ENCODE assay signal across 12 cellular contexts in the genomic region with DNA sequence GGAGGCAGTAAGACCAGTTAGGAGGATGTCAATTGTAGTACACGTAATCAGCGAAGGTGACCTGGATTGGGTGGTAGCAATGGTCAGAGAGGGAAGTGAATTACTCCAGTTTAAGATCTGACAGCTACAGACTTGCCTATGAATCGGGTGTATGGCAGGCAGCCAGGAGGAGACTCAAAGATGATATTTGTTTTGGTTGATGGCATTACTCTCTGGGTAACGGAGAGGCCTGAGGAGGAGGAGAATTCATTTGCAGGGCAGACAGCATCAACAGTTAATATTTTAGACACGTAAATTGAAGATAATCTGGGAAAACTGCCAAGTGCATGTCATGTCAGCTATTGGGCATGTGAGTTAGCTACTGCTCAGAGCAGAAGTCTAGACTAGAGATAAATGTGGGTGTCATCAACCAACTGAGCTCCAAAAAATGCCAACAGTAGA.
DNase-seq lines count a peak whose midpoint lies in the region; ATAC-seq and TF ChIP-seq lines count a peak whose summit lies in the region.
"Had no signal": no experiment of that assay in that cellular context is flagged by ENCODE, and none has a peak within 500 bp of the region (broad histone marks: within the 10 kb centered on the region; RNA-seq: fewer than 3 reads in every experiment).

No MANE protein-coding gene starts in this region.

- DNase-seq in GM03348 (ENCODE audit: low spot score), result peak; percentile 33
- peak; percentile 4 for DNase-seq in NCI-H69 (lab: John Stamatoyannopoulos, UW)
- peak; percentile 8 for DNase-seq in fibroblast of gingiva (ENCODE audit: low read depth)
- no peak for DNase-seq in osteocyte (ENCODE audit: extremely low spot score, unreplicated experiment)
- DNase-seq in HT-29 (ENCODE audit: low spot score), result no peak
- DNase-seq in germinal center (ENCODE audit: low spot score), result no peak
- DNase-seq: erythroblast; NCI-H146; stimulated activated naive CD8-positive, alpha-beta T cell treated with anti-CD3 and anti-CD28 coated beads, Interleukin-15, Interleukin-2, amounts not matched to agents 100 U/mL and 50 U/mL, for 24 hours had no signal

- no peaks in the 10 kb centered on the region for H3K27me3 Mint-ChIP-seq in osteocyte (ENCODE audit: unreplicated experiment)

- TF ChIP-seq CTCF in osteocyte (IDR thresholded peaks at IDR 0.05), result no peak

- H3K9me3 Mint-ChIP-seq in osteocyte (ENCODE audit: unreplicated experiment), result no peaks in the 10 kb centered on the region
- H3K9me3 Mint-ChIP-seq: memory B cell had no signal

- H3K36me3 Mint-ChIP-seq in osteocyte (ENCODE audit: unreplicated experiment), result no peaks in the 10 kb centered on the region
- H3K36me3 Mint-ChIP-seq: memory B cell had no signal

- ATAC-seq in HG02938 (IDR thresholded peaks at IDR 0.05; ENCODE audit: unreplicated experiment) (no peak), GM21390 (IDR thresholded peaks at IDR 0.05; ENCODE audit: unreplicated experiment) (no peak)
- ATAC-seq: stimulated activated naive CD8-positive, alpha-beta T cell treated with anti-CD3 and anti-CD28 coated beads, Interleukin-15, Interleukin-2, amounts not matched to agents 100 U/mL and 50 U/mL, for 24 hours had no signal

- peak overlapping the region; percentile 2 for H3K27ac Mint-ChIP-seq in osteocyte (ENCODE audit: unreplicated experiment)
- H3K27ac Mint-ChIP-seq: memory B cell had no signal

- H3K4me1 Mint-ChIP-seq in osteocyte (ENCODE audit: unreplicated experiment), result peaks cover 28% of the 10 kb centered on the region
- H3K4me1 Mint-ChIP-seq: memory B cell had no signal

- H3K4me3 Mint-ChIP-seq in osteocyte (ENCODE audit: unreplicated experiment), result no peak overlapping the region
- H3K4me3 Mint-ChIP-seq: memory B cell had no signal

Comparison
In these comparisons a context has a peak if more than half of its experiments do, and no peak if none do; other contexts are left out.
1. DNase-seq: peak in GM03348 (single experiment), NCI-H69 (single experiment) and fibroblast of gingiva (single experiment); none in osteocyte (single experiment), HT-29 (single experiment) and germinal center (single experiment).